ENCODE assay signal across 9 cellular contexts in the genomic region with DNA sequence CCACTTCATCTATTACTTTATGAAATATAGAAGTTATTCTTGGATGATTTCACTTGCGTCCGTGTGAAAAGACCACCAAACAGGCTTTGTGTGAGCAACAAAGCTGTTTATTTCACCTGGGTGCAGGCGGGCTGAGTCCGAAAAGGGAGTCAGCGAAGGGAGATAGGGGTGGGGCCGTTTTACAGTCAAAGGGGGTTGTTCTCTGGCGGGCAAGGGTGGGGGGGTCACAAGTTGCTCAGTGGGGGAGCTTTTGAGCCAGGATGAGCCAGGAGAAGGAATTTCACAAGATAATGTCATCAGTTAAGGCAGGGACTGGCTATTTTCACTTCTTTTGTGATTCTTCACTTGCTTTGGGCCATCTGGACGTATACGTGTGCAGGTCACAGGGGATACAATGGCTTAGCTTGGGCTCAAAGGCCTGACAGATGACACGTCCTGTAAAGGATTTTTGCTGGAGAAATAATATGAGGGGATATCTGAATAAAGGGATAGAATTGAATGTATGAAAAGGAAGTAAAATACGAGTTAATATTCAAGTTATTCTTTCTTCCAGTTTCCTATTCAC. TPM values are rescaled to one million over a fixed set of nuclear protein-coding genes. Genes with fewer than 3 reads are reported as not detected.
"Had no signal": no experiment of that assay in that cellular context is flagged by ENCODE, and none has a peak within 500 bp of the region (broad histone marks: within the 10 kb centered on the region; RNA-seq: fewer than 3 reads in every experiment).

No MANE protein-coding gene starts in this region.

RNA-seq across cellular contexts. Expression of a gene that starts 55.9 kb away (rescaled TPM):
- total RNA-seq: activated B cell treated with CpG ODN at 0.5 μM for 24 hours; activated CD8-positive, alpha-beta T cell treated with anti-CD3 and anti-CD28 coated beads for 36 hours; activated T-cell treated with anti-CD3 and anti-CD28 coated beads, Interleukin-2, amount 50 U/mL, for 4 hours; activated T-helper 17 cell treated with anti-CD3 and anti-CD28 coated beads, Interleukin-2, amount 50 U/mL, for 72 hours; dermis blood vessel endothelial cell; endothelial cell of umbilical vein; fibroblast of villous mesenchyme; glomerular endothelial cell; T-helper 1 cell treated with Interleukin-12 subunit alpha and Interleukin-12 subunit beta and Interleukin-4 antibody, amounts not matched to agents 30 ng/mL and 1 ng/mL, for 36 hours had no signal
